In the genomic region with DNA sequence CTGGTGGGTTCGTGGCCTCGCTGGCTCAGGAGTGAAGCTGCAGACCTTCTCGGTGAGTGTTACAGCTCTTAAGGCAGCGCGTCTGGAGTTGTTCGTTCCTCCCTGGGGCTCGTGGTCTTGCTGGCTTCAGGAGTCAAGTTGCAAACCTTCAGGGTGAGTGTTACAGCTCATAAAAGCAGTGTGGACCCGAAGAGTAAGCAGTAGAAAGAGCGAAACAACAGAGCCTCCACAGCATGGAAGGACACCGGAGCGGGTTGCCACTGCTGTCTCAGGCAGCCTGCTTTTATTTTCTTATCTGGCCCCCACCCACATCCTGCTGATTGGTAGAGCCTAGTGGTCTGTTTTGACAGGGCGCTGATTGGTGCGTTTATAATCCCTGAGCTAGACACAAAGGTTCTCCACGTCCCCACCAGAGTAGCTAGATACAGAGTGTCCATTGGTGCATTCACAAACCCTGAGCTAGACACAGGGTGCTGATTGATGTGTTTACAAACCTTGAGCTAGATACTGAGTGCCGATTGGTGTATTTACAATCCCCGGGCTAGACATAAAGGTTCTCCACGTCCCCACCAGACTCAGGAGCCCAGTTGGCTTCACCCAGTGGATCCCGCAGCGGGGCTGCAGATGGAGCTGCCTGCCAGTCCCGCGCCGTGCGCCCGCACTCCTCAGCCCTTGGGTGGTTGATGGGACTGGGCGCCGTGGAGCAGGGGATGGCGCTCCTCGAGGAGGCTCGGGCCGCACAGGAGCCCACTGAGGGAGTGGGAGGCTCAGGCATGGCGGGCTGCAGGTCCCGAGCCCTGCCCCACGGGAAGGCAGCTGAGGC, we compare ENCODE assay signal across 8 cellular contexts.
A peak's percentile ranks its signal among the peaks of the same experiment; 100 is the strongest.
DNase-seq lines count a peak whose midpoint lies in the region; ATAC-seq and TF ChIP-seq lines count a peak whose summit lies in the region.
"Not testable (repeated sequence)": the region's sequence is repeated elsewhere in the genome, so short reads cannot be mapped to it uniquely, and the experiment has no call there.

No MANE protein-coding gene starts in this region.

- H3K9me3 ChIP-seq in right cardiac atrium (ENCODE audit: control insufficient read depth, low read length) = not testable (repeated sequence)

- H3K27me3 ChIP-seq in dorsolateral prefrontal cortex = peaks cover 0 to 14% (median 0%) of the 10 kb centered on the region in 45 donors
- not testable (repeated sequence) for H3K27me3 ChIP-seq in right cardiac atrium (ENCODE audit: control insufficient read depth, insufficient read depth)

- H3K4me3 ChIP-seq in dorsolateral prefrontal cortex = peak overlapping the region in 53 of 59 donors; percentile 12 to 64 (median 49)
- H3K4me3 ChIP-seq in right cardiac atrium (ENCODE audit: low read length) = not testable (repeated sequence)

- DNase-seq in DMS53 (lab: John Stamatoyannopoulos, UW) = peak; percentile 18
- peak; percentile 79 for DNase-seq in NCI-H2227 treated with DMSO at 0.1 percent for 48 hours (lab: John Stamatoyannopoulos, UW)
- DNase-seq in activated naive CD4-positive, alpha-beta T cell treated with anti-CD3 and anti-CD28 coated beads for 36 hours; type B pancreatic cell (ENCODE audit: extremely low spot score, unreplicated experiment): not testable (repeated sequence)
- DNase-seq in dorsolateral prefrontal cortex = peak in 4 of 10 donors; percentile 14 to 50 (median 36)
- peak; percentile 27 to 64 (median 60) for DNase-seq in right cardiac atrium
- peak; percentile 9 for DNase-seq in midbrain (lab: John Stamatoyannopoulos, UW)
- DNase-seq in retina = peak; percentile 59

- H3K4me1 Mint-ChIP-seq in activated naive CD4-positive, alpha-beta T cell treated with anti-CD3 and anti-CD28 coated beads for 36 hours (ENCODE audit: low read depth); type B pancreatic cell (ENCODE audit: unreplicated experiment): not testable (repeated sequence)

- not testable (repeated sequence) for H3K9me3 Mint-ChIP-seq in activated naive CD4-positive, alpha-beta T cell treated with anti-CD3 and anti-CD28 coated beads for 36 hours; type B pancreatic cell

- intact Hi-C loops in activated naive CD4-positive, alpha-beta T cell treated with anti-CD3 and anti-CD28 coated beads for 36 hours (cut with micrococcal nuclease); dorsolateral prefrontal cortex (cut with DNase I); right cardiac atrium (cut with DNase I): not testable (repeated sequence)

- not testable (repeated sequence) for TF ChIP-seq CTCF in dorsolateral prefrontal cortex (IDR thresholded peaks at IDR 0.05 in 54 of 56, conservative IDR thresholded peaks at IDR 0.05 in 2 of 56; ENCODE audit: low read depth in 1 of 56, partially characterized antibody in 56 of 56); type B pancreatic cell (conservative IDR thresholded peaks at IDR 0.05)

- 58% methylated on average over 33 of the region's 33 CpGs for WGBS in right cardiac atrium

- ATAC-seq in right cardiac atrium = not testable (repeated sequence)

- H3K4me1 ChIP-seq in right cardiac atrium (ENCODE audit: control insufficient read depth, insufficient read depth, low read length) = not testable (repeated sequence)

- CTCF ChIA-PET in activated naive CD4-positive, alpha-beta T cell treated with anti-CD3 and anti-CD28 coated beads for 36 hours (lab: Charles Lee) = not testable (repeated sequence)

- not testable (repeated sequence) for H3K36me3 Mint-ChIP-seq in activated naive CD4-positive, alpha-beta T cell treated with anti-CD3 and anti-CD28 coated beads for 36 hours (ENCODE audit: low read depth); type B pancreatic cell

- H3K27ac Mint-ChIP-seq in activated naive CD4-positive, alpha-beta T cell treated with anti-CD3 and anti-CD28 coated beads for 36 hours; type B pancreatic cell: not testable (repeated sequence)

- H3K4me3 Mint-ChIP-seq in activated naive CD4-positive, alpha-beta T cell treated with anti-CD3 and anti-CD28 coated beads for 36 hours = peak overlapping the region; percentile 3
- peak overlapping the region; percentile 78 for H3K4me3 Mint-ChIP-seq in type B pancreatic cell

- peak overlapping the region in 12 of 59 donors; percentile 6 to 73 (median 48) for H3K27ac ChIP-seq in dorsolateral prefrontal cortex
- not testable (repeated sequence) for H3K27ac ChIP-seq in right cardiac atrium (ENCODE audit: low read length)

- peaks cover 28% of the 10 kb centered on the region for H3K27me3 Mint-ChIP-seq in activated naive CD4-positive, alpha-beta T cell treated with anti-CD3 and anti-CD28 coated beads for 36 hours (ENCODE audit: low read depth)
- not testable (repeated sequence) for H3K27me3 Mint-ChIP-seq in type B pancreatic cell
